8 cellular contexts compared by ENCODE assay signal in genomic region chr2:25951071-25951547, GRCh38. TPM values are rescaled to one million over a fixed set of nuclear protein-coding genes. Genes with fewer than 3 reads are reported as not detected.
A peak's percentile ranks its signal among the peaks of the same experiment; 100 is the strongest.
DNase-seq lines count a peak whose midpoint lies in the region; ATAC-seq and TF ChIP-seq lines count a peak whose summit lies in the region.

No MANE protein-coding gene starts in this region.

- H3K4me1 Mint-ChIP-seq in Caco-2 (ENCODE audit: low read depth, unreplicated experiment), result no peaks in the 10 kb centered on the region
- H3K4me1 Mint-ChIP-seq in immature natural killer cell, result peaks cover 0 to 3% of the 10 kb centered on the region in 2 donors

- no peaks in the 10 kb centered on the region for H3K36me3 ChIP-seq in Caco-2 (ENCODE audit: control insufficient read depth, insufficient read depth, low read length)

- TF ChIP-seq CTCF in Caco-2 (IDR thresholded peaks at IDR 0.05; ENCODE audit: insufficient read depth in 1 of 2, low read depth in 1 of 2, low read length in 1 of 2, severe bottlenecking in 1 of 2, unreplicated experiment in 1 of 2) (peak; percentile 91 to 96), WI38 (IDR thresholded peaks at IDR 0.05; ENCODE audit: low read depth, low read length) (peak; percentile 90)

- H3K36me3 Mint-ChIP-seq in Caco-2 (ENCODE audit: insufficient read depth, unreplicated experiment), result peaks cover 6% of the 10 kb centered on the region
- no peaks in the 10 kb centered on the region for H3K36me3 Mint-ChIP-seq in immature natural killer cell

- no peak overlapping the region for H3K4me3 ChIP-seq in Caco-2 (ENCODE audit: low read depth, low read length)
- no peak overlapping the region for H3K4me3 ChIP-seq in WI38 (ENCODE audit: low read depth, low read length)

- H3K9me3 Mint-ChIP-seq in Caco-2 (ENCODE audit: unreplicated experiment) (no peaks in the 10 kb centered on the region), immature natural killer cell (peaks cover 0 to 4% (median 0%) of the 10 kb centered on the region in 6 donors)

- POLR2A ChIA-PET in Caco-2 (lab: Charles Lee), result interaction anchor here (0.6 to 1.0 kb wide), 2 partner anchors 8 to 230 kb away, joined by 3 read pairs; no protein-coding TSS in a partner anchor

- H3K4me3 Mint-ChIP-seq in Caco-2 (ENCODE audit: unreplicated experiment), result no peak overlapping the region
- H3K4me3 Mint-ChIP-seq in immature natural killer cell, result no peak overlapping the region

- H3K9me3 ChIP-seq in Caco-2, result no peaks in the 10 kb centered on the region

- DNase-seq in Caco-2 (peak; percentile 80 to 83), NCI-H2196 treated with DMSO at 0.1 percent for 48 hours (lab: John Stamatoyannopoulos, UW; ENCODE audit: unreplicated experiment) (peak; percentile 69), T47D (ENCODE audit: low read depth in 1 of 2, low spot score in 1 of 2) (peak; percentile 60 to 86), immature natural killer cell (peak; percentile 46 to 62 (median 57))
- DNase-seq in stimulated activated CD4-positive, alpha-beta T cell treated with anti-CD3 and anti-CD28 coated beads, Interleukin-12 subunit alpha, Interleukin-12 subunit beta, amount 100 ng/mL, for 4 hours, result peak; percentile 66

- CTCF ChIA-PET in Caco-2 (lab: Charles Lee), result interaction anchor here (0.6 to 1.1 kb wide), 10 partner anchors 12 to 194 kb away, joined by 3 to 6 read pairs (median 4); partner anchors contain the start of genes ASXL2 and KIF3C

- no peak overlapping the region for H3K27ac Mint-ChIP-seq in Caco-2 (ENCODE audit: unreplicated experiment)
- no peak overlapping the region for H3K27ac Mint-ChIP-seq in immature natural killer cell

- intact Hi-C loops in Caco-2 (cut with micrococcal nuclease; ENCODE audit: unreplicated experiment), result loop anchor here (1.0 to 10.0 kb wide), 7 partner anchors 40 to 624 kb away; no protein-coding TSS in a partner anchor

- H3K4me1 ChIP-seq in Caco-2, result no peaks in the 10 kb centered on the region

- in situ Hi-C loops in T47D (cut with HindIII; ENCODE audit: low pct_unique_long_range_greater_than_20kb, low sequenced_read_pairs), result no loop called here

- H3K27me3 Mint-ChIP-seq in Caco-2 (ENCODE audit: insufficient read depth, unreplicated experiment), result no peaks in the 10 kb centered on the region
- no peaks in the 10 kb centered on the region for H3K27me3 Mint-ChIP-seq in immature natural killer cell (ENCODE audit: low read depth in 3 of 3)

- ATAC-seq in HG02759 (IDR thresholded peaks at IDR 0.05; ENCODE audit: unreplicated experiment) (peak; percentile 59), GM18502 (IDR thresholded peaks at IDR 0.05; ENCODE audit: poor library complexity, unreplicated experiment) (no peak)

- no TSS peak for BruUV-seq in Caco-2 (replicated peaks; lab: Mats Ljungman, UMichigan)

- no peaks in the 10 kb centered on the region for H3K27me3 ChIP-seq in Caco-2 (replicated peaks; ENCODE audit: control insufficient read depth, insufficient read depth, low read length)

RNA-seq across cellular contexts. Expression of gene KIF3C, which starts 31.2 kb away (rescaled TPM):
- 7.1 and 9.2 TPM in 2 replicates for total RNA-seq in Caco-2 (2022)
- polyA plus RNA-seq in immature natural killer cell, result 1 to 10 TPM in 2 of 3 donors, not detected in 1; 1.6 to 2.5 TPM
